Comparison of ENCODE assay signal across 15 cellular contexts in the genomic region with DNA sequence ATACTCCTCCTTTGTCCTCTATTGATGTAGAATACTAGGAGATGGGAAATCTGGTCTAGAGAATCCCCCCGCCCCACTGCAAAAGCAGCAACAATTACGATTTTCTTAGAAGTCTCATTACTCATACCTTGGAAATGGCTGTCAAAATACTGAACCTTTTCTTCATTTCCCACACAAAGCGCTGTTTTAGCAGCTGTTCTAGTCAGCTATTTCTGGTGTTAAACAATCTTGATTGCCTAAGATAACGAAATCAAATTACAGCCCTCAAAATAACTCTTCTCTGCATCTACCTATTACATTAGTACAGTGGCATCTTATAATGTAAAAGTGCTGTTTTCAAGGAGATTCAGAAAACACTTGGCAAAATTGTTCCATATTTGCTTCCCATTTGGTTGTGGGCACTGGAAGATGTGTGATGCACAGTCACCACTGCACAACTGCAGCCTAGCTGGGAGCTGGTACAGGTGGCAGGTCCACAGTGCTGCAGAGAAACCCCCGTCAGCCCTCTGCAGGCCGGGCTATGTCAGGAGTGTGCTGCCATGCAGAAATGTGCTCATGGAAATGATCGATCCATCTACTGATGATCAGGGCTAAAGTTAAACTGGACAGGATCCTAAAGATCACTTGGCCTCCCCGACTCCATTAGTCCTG. TPM values are rescaled to one million over a fixed set of nuclear protein-coding genes. Genes with fewer than 3 reads are reported as not detected.
DNase-seq lines count a peak whose midpoint lies in the region; ATAC-seq, FAIRE-seq and TF ChIP-seq lines count a peak whose summit lies in the region.
"Had no signal": no experiment of that assay in that cellular context is flagged by ENCODE, and none has a peak within 500 bp of the region (broad histone marks: within the 10 kb centered on the region; RNA-seq: fewer than 3 reads in every experiment).

No MANE protein-coding gene starts in this region.

- H3K27me3 ChIP-seq in SJCRH30, result no peaks in the 10 kb centered on the region
- H3K27me3 ChIP-seq: BLaER1, Peyer's patch had no signal

- peak; percentile 60; the same call in 1 of the 2 replicates for ATAC-seq in WTC11
- ATAC-seq in stimulated activated memory B cell treated with anti-CD40 and anti-IgM and Interleukin-4, amounts not matched to agents 10 μg/mL and 1 μg/mL and 100 μg/mL, for 72 hours, result no peak

- H3K27ac ChIP-seq in SJCRH30, result no peak overlapping the region
- H3K27ac ChIP-seq: BLaER1, Peyer's patch had no signal

- H3K27ac Mint-ChIP-seq in IgD-negative memory B cell, result peak overlapping the region in 2 of 3 donors; percentile 31 to 34
- no peak overlapping the region for H3K27ac Mint-ChIP-seq in WTC11
- peak overlapping the region; percentile 83 for H3K27ac Mint-ChIP-seq in stimulated activated memory B cell treated with anti-CD40 and anti-IgM and Interleukin-4, amounts not matched to agents 10 μg/mL and 1 μg/mL and 100 μg/mL, for 72 hours

- peaks cover 0 to 1% (median 0%) of the 10 kb centered on the region in 3 donors for H3K9me3 Mint-ChIP-seq in IgD-negative memory B cell
- H3K9me3 Mint-ChIP-seq in WTC11, result peaks cover 21% of the 10 kb centered on the region
- H3K9me3 Mint-ChIP-seq in stimulated activated memory B cell treated with anti-CD40 and anti-IgM and Interleukin-4, amounts not matched to agents 10 μg/mL and 1 μg/mL and 100 μg/mL, for 72 hours, result no peaks in the 10 kb centered on the region

- H3K4me3 ChIP-seq in SJCRH30, result no peak overlapping the region
- H3K4me3 ChIP-seq: BLaER1, Peyer's patch had no signal

- H3K27me3 Mint-ChIP-seq in IgD-negative memory B cell (no peaks in the 10 kb centered on the region), WTC11 (ENCODE audit: low read depth) (no peaks in the 10 kb centered on the region)
- H3K27me3 Mint-ChIP-seq in stimulated activated memory B cell treated with anti-CD40 and anti-IgM and Interleukin-4, amounts not matched to agents 10 μg/mL and 1 μg/mL and 100 μg/mL, for 72 hours, result no peaks in the 10 kb centered on the region

- peaks cover 59 to 68% (median 62%) of the 10 kb centered on the region in 3 donors for H3K4me1 Mint-ChIP-seq in IgD-negative memory B cell
- H3K4me1 Mint-ChIP-seq in WTC11, result peaks cover 6% of the 10 kb centered on the region
- H3K4me1 Mint-ChIP-seq in stimulated activated memory B cell treated with anti-CD40 and anti-IgM and Interleukin-4, amounts not matched to agents 10 μg/mL and 1 μg/mL and 100 μg/mL, for 72 hours, result peaks cover 91% of the 10 kb centered on the region

- POLR2A ChIA-PET in WTC11 (lab: Charles Lee), result no interaction called here

- peaks cover 10% of the 10 kb centered on the region for H3K4me1 ChIP-seq in SJCRH30
- H3K4me1 ChIP-seq: BLaER1 had no signal

- peak overlapping the region in 2 of 4 donors; percentile 36 to 43 for H3K4me3 Mint-ChIP-seq in IgD-negative memory B cell
- H3K4me3 Mint-ChIP-seq in WTC11, result no peak overlapping the region
- no peak overlapping the region for H3K4me3 Mint-ChIP-seq in stimulated activated memory B cell treated with anti-CD40 and anti-IgM and Interleukin-4, amounts not matched to agents 10 μg/mL and 1 μg/mL and 100 μg/mL, for 72 hours

- TF ChIP-seq CTCF in WTC11 (IDR thresholded peaks at IDR 0.05), result no peak

- DNase-seq in WTC11 (ENCODE audit: low spot score), result no peak
- peak; percentile 43 for DNase-seq in myocyte (ENCODE audit: low read depth)
- no peak for DNase-seq in SJCRH30
- no peak for DNase-seq in HK-2 (ENCODE audit: unreplicated experiment)
- DNase-seq in HTR-8/SVneo (ENCODE audit: insufficient read length, low spot score), result no peak
- DNase-seq: Karpas-422, NCI-H1417, NCI-H2081, NCI-H345, Peyer's patch, SHP77 had no signal

- H3K36me3 ChIP-seq in SJCRH30, result peaks cover 7% of the 10 kb centered on the region; the same call in 1 of the 2 replicates
- H3K36me3 ChIP-seq: BLaER1, Peyer's patch had no signal

- H3K36me3 Mint-ChIP-seq in IgD-negative memory B cell (peaks cover 4% of the 10 kb centered on the region), WTC11 (0 out of 2 replicates have a peak, but pooled peaks cover 4% of the 10 kb centered on the region)
- H3K36me3 Mint-ChIP-seq in stimulated activated memory B cell treated with anti-CD40 and anti-IgM and Interleukin-4, amounts not matched to agents 10 μg/mL and 1 μg/mL and 100 μg/mL, for 72 hours, result peaks cover 19% of the 10 kb centered on the region

- CTCF ChIA-PET in WTC11 (lab: Charles Lee), result no interaction called here

- FAIRE-seq in HTR-8/SVneo (lab: Jason Lieb, UNC), result no peak
- FAIRE-seq: H54 had no signal

- no peaks in the 10 kb centered on the region for H3K9me3 ChIP-seq in SJCRH30 (replicated peaks)
- H3K9me3 ChIP-seq: Peyer's patch had no signal

TF ChIP-seq in WTC11, 78 proteins besides CTCF, POLR2A, EP300 and RAD21 (continues in another document):
- TF ChIP-seq ZNF263 (CRISPR knock-in tag; IDR thresholded peaks at IDR 0.05; ENCODE audit: low read depth), result no peak
- TF ChIP-seq CDX4 (CRISPR knock-in tag; IDR thresholded peaks at IDR 0.05; ENCODE audit: borderline replicate concordance), result no peak
- no peak for TF ChIP-seq ELF4 (CRISPR knock-in tag; IDR thresholded peaks at IDR 0.05; ENCODE audit: low read depth)
- TF ChIP-seq ESRRA (CRISPR knock-in tag; IDR thresholded peaks at IDR 0.05; ENCODE audit: borderline replicate concordance), result no peak
- TF ChIP-seq SP1 (CRISPR knock-in tag; conservative IDR thresholded peaks at IDR 0.05), result no peak
- no peak for TF ChIP-seq AR (CRISPR knock-in tag; IDR thresholded peaks at IDR 0.05)
- TF ChIP-seq JUN (CRISPR knock-in tag; IDR thresholded peaks at IDR 0.05), result no peak
- no peak for TF ChIP-seq GABPB1 (CRISPR knock-in tag; IDR thresholded peaks at IDR 0.05)
- TF ChIP-seq ZNF416 (CRISPR knock-in tag; IDR thresholded peaks at IDR 0.05), result no peak
- no peak for TF ChIP-seq E2F4 (CRISPR knock-in tag; IDR thresholded peaks at IDR 0.05; ENCODE audit: borderline replicate concordance, low read depth)
- no peak for TF ChIP-seq NR1H2 (CRISPR knock-in tag; IDR thresholded peaks at IDR 0.05)

RNA-seq across cellular contexts. Expression of gene TBC1D9, which starts 50.4 kb away (rescaled TPM):
- polyA plus RNA-seq in IgD-negative memory B cell, result 59.4 TPM
- total RNA-seq in WTC11 (2021) (0.57 to 0.73 TPM (median 0.70 TPM) in 3 replicates), myocyte (7.9 and 10.9 TPM in 2 replicates)
- 8.4 TPM for polyA plus RNA-seq in myocyte (2012)
- total RNA-seq in SJCRH30 (2014; rRNA removed; shearing (Covaris generic)), result 27.3 and 29.0 TPM in 2 replicates
